In the genomic region with DNA sequence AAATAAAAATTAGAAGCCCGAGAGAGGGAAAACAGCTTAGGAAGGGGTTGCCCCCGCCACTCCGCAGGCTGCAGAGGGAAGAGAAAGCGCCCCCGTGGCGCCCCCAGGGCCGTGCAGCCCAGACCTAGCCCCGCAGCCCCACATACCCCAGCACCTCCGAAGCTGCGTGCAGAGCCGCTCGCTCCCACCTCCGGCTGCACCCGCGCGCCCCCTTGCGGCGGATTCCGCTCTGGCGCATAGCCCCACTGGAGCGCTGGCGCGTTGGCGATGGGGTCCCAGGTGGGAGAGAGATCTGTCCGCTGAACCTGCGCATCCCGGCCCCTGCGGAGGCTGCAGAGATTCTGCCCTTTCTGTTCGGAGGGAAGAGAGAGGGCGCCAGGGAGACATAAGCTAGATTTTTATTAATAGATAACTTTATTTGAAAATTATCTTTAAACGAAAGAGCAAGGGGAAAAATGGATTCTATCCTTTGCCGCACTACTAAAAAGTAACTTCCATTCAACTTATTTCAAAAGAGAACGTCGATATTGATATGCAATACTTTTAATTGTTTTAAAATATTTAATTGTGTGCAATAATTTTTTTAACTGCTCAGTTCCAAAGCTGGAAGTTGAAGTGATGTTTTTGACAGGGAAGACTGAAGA, we compare ENCODE assay signal across 8 cellular contexts. TPM values are rescaled to one million over a fixed set of nuclear protein-coding genes. Genes with fewer than 3 reads are reported as not detected.
DNase-seq lines count a peak whose midpoint lies in the region; ATAC-seq and TF ChIP-seq lines count a peak whose summit lies in the region.

No MANE protein-coding gene starts in this region.

- peaks cover 17% of the 10 kb centered on the region for H3K27me3 Mint-ChIP-seq in activated CD4-positive, alpha-beta memory T cell treated with anti-CD3 and anti-CD28 coated beads for 36 hours

- H3K4me1 ChIP-seq in ACC112 (ENCODE audit: control insufficient read depth, insufficient read depth, low read length, unreplicated experiment), result no peaks in the 10 kb centered on the region

- TF ChIP-seq CTCF in dorsolateral prefrontal cortex (IDR thresholded peaks at IDR 0.05 in 54 of 56, conservative IDR thresholded peaks at IDR 0.05 in 2 of 56; ENCODE audit: low read depth in 1 of 56, partially characterized antibody in 56 of 56), result peak; percentile 64 to 98 (median 93)

- no peak overlapping the region for H3K27ac Mint-ChIP-seq in activated CD4-positive, alpha-beta memory T cell treated with anti-CD3 and anti-CD28 coated beads for 36 hours

- H3K4me3 ChIP-seq in ACC112 (ENCODE audit: low read depth, low read length), result peak overlapping the region; percentile 56
- peak overlapping the region; percentile 14 to 70 (median 52) for H3K4me3 ChIP-seq in dorsolateral prefrontal cortex

- H2AFZ ChIP-seq in ACC112 (ENCODE audit: low read length, unreplicated experiment), result peak overlapping the region; percentile 65

- H3K79me2 ChIP-seq in ACC112 (ENCODE audit: control insufficient read depth, insufficient read depth, low read length, unreplicated experiment), result no peaks in the 10 kb centered on the region

- H3K36me3 Mint-ChIP-seq in activated CD4-positive, alpha-beta memory T cell treated with anti-CD3 and anti-CD28 coated beads for 36 hours, result no peaks in the 10 kb centered on the region

- POLR2A ChIA-PET in activated CD4-positive, alpha-beta memory T cell treated with anti-CD3 and anti-CD28 coated beads for 36 hours (lab: Charles Lee), result interaction anchor here (0.6 to 1.2 kb wide), 3 partner anchors 9 to 355 kb away, joined by 3 to 4 read pairs (median 3); a partner anchor contains a TSS

- CTCF ChIA-PET in activated CD4-positive, alpha-beta memory T cell treated with anti-CD3 and anti-CD28 coated beads for 36 hours (lab: Charles Lee), result interaction anchor here (0.6 to 2.6 kb wide), 28 partner anchors 9 to 1219 kb away, joined by 3 to 17 read pairs (median 4); a partner anchor contains a TSS

- H3K27ac ChIP-seq in ACC112 (ENCODE audit: low read depth, low read length), result no peak overlapping the region
- no peak overlapping the region for H3K27ac ChIP-seq in dorsolateral prefrontal cortex

- intact Hi-C loops in activated CD4-positive, alpha-beta memory T cell treated with anti-CD3 and anti-CD28 coated beads for 36 hours (cut with micrococcal nuclease), result loop anchor here (2.0 kb wide), 1 partner anchor 157 kb away; no protein-coding TSS in a partner anchor
- intact Hi-C loops in dorsolateral prefrontal cortex (cut with DNase I), result loop anchor here in 1 of 2 donors (10.0 kb wide), 1 partner anchor 495 kb away; no protein-coding TSS in a partner anchor

- peaks cover 6% of the 10 kb centered on the region for H3K4me1 Mint-ChIP-seq in activated CD4-positive, alpha-beta memory T cell treated with anti-CD3 and anti-CD28 coated beads for 36 hours (ENCODE audit: low read depth)

- DNase-seq in NCI-H226, result peak; percentile 50
- peak; percentile 88 for DNase-seq in activated CD4-positive, alpha-beta memory T cell treated with anti-CD3 and anti-CD28 coated beads for 36 hours
- DNase-seq in dorsolateral prefrontal cortex, result peak; percentile 58 to 88 (median 72)
- peak; percentile 94 for DNase-seq in mesenteric fat pad (ENCODE audit: low spot score)
- DNase-seq in stimulated activated CD8-positive, alpha-beta memory T cell treated with anti-CD3 and anti-CD28 coated beads, Interleukin-2, amount 100 ng/mL, for 1 hour (ENCODE audit: low read depth in 2 of 2), result peak; percentile 72 to 74

- H3K27me3 ChIP-seq in ACC112 (ENCODE audit: insufficient read depth, low read length) (peaks cover 4% of the 10 kb centered on the region; the same call in 1 of the 2 replicates), dorsolateral prefrontal cortex (peaks cover 0 to 5% (median 0%) of the 10 kb centered on the region in 45 donors)

- ATAC-seq in GM18511 (IDR thresholded peaks at IDR 0.05; ENCODE audit: unreplicated experiment) (peak; percentile 99), HG02981 (IDR thresholded peaks at IDR 0.05; ENCODE audit: unreplicated experiment) (peak; percentile 100)

- H3K36me3 ChIP-seq in ACC112 (ENCODE audit: insufficient read depth, low read length), result no peaks in the 10 kb centered on the region

- H3K9me3 Mint-ChIP-seq in activated CD4-positive, alpha-beta memory T cell treated with anti-CD3 and anti-CD28 coated beads for 36 hours, result no peaks in the 10 kb centered on the region

- H3K4me3 Mint-ChIP-seq in activated CD4-positive, alpha-beta memory T cell treated with anti-CD3 and anti-CD28 coated beads for 36 hours, result no peak overlapping the region

RNA-seq across cellular contexts. Expression of a gene that starts 11.7 kb away (rescaled TPM):
- total RNA-seq in activated CD4-positive, alpha-beta memory T cell treated with anti-CD3 and anti-CD28 coated beads for 36 hours, result 10 to 100 TPM; 12.4 to 14.0 TPM
- total RNA-seq in dorsolateral prefrontal cortex, result 10 to 100 TPM; 15.1 to 34.3 (median 21.5) TPM
- total RNA-seq in mesenteric fat pad, result 27.2 TPM

RNA-seq across cellular contexts. Expression of a gene that starts 31.9 kb away (rescaled TPM):
- total RNA-seq in activated CD4-positive, alpha-beta memory T cell treated with anti-CD3 and anti-CD28 coated beads for 36 hours, result not detected
- total RNA-seq in dorsolateral prefrontal cortex, result not detected
- not detected for total RNA-seq in mesenteric fat pad

RNA-seq across cellular contexts. Expression of a gene that starts 46.8 kb away (rescaled TPM):
- 10 to 100 TPM; 35.6 to 35.7 TPM for total RNA-seq in activated CD4-positive, alpha-beta memory T cell treated with anti-CD3 and anti-CD28 coated beads for 36 hours
- 10 to 100 TPM; 48.6 to 79.1 (median 59.0) TPM for total RNA-seq in dorsolateral prefrontal cortex
- total RNA-seq in mesenteric fat pad, result 44.9 TPM
